Comparison of ENCODE assay signal across 14 cellular contexts in the genomic region with DNA sequence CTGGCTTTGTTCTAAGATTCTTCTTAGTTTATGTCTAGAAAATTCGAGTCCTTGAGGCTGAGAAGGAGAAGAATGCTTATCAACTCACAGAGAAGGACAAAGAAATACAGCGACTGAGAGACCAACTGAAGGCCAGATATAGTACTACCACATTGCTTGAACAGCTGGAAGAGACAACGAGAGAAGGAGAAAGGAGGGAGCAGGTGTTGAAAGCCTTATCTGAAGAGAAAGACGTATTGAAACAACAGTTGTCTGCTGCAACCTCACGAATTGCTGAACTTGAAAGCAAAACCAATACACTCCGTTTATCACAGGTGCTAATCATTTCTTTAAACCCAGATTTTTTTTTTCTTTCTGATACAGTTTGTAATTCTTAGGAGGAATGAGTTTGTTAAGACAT. TPM values are rescaled to one million over a fixed set of nuclear protein-coding genes. Genes with fewer than 3 reads are reported as not detected.
DNase-seq lines count a peak whose midpoint lies in the region; ATAC-seq and TF ChIP-seq lines count a peak whose summit lies in the region.
"Had no signal": no experiment of that assay in that cellular context is flagged by ENCODE, and none has a peak within 500 bp of the region (broad histone marks: within the 10 kb centered on the region; RNA-seq: fewer than 3 reads in every experiment).

No MANE protein-coding gene starts in this region.

- H3K36me3 ChIP-seq in KOPT-K1 (ENCODE audit: insufficient read depth, low read length) (peaks cover 95% of the 10 kb centered on the region), brain microvascular endothelial cell (replicated peaks) (no peaks in the 10 kb centered on the region)
- H3K36me3 ChIP-seq: esophagus muscularis mucosa had no signal

- in situ Hi-C loops in brain microvascular endothelial cell (cut with HindIII; ENCODE audit: low pct_ligation_motif_present, low sequenced_read_pairs) = no loop called here

- no peaks in the 10 kb centered on the region for H3K27me3 ChIP-seq in brain microvascular endothelial cell (replicated peaks)
- H3K27me3 ChIP-seq: esophagus muscularis mucosa had no signal

- CTCF ChIA-PET in activated naive CD4-positive, alpha-beta T cell treated with anti-CD3 and anti-CD28 coated beads for 36 hours (lab: Charles Lee) = interaction anchor here (1.5 to 4.6 kb wide), 6 partner anchors 8 to 126 kb away, joined by 3 to 30 read pairs (median 6); partner anchors contain the start of gene MYOF

- intact Hi-C loops in activated naive CD4-positive, alpha-beta T cell treated with anti-CD3 and anti-CD28 coated beads for 36 hours (cut with micrococcal nuclease) = no loop called here

- H3K4me1 Mint-ChIP-seq in activated naive CD8-positive, alpha-beta T cell (ENCODE audit: low read depth) = peaks cover 8% of the 10 kb centered on the region
- H3K4me1 Mint-ChIP-seq in activated naive CD8-positive, alpha-beta T cell treated with anti-CD3 and anti-CD28 coated beads, Interleukin-2, amount 50 U/mL, for 24 hours = peaks cover 20% of the 10 kb centered on the region
- peaks cover 10% of the 10 kb centered on the region for H3K4me1 Mint-ChIP-seq in stimulated activated memory B cell treated with anti-CD40 and anti-IgM and Interleukin-4, amounts not matched to agents 10 μg/mL and 1 μg/mL and 100 μg/mL, for 72 hours
- peaks cover 22% of the 10 kb centered on the region for H3K4me1 Mint-ChIP-seq in activated naive CD4-positive, alpha-beta T cell treated with anti-CD3 and anti-CD28 coated beads for 36 hours (ENCODE audit: low read depth)

- no peak for TF ChIP-seq CTCF in brain microvascular endothelial cell (IDR thresholded peaks at IDR 0.05; ENCODE audit: low read depth, low read length, missing control alignments)

- no peak for DNase-seq in activated naive CD8-positive, alpha-beta T cell treated with anti-CD3 and anti-CD28 coated beads, Interleukin-2, amount 50 U/mL, for 24 hours
- DNase-seq in dermis blood vessel endothelial cell (no peak), brain microvascular endothelial cell (no peak)
- DNase-seq in activated naive CD4-positive, alpha-beta T cell treated with anti-CD3 and anti-CD28 coated beads for 36 hours = no peak
- DNase-seq: AML-193; NCI-H748 treated with DMSO at 0.1 percent for 48 hours; stimulated activated naive CD8-positive, alpha-beta T cell treated with anti-CD3 and anti-CD28 coated beads, Interleukin-15, Interleukin-2, amounts not matched to agents 100 U/mL and 50 U/mL, for 24 hours; T1000 had no signal

- H3K9me3 Mint-ChIP-seq in activated naive CD8-positive, alpha-beta T cell (ENCODE audit: low read depth) = no peaks in the 10 kb centered on the region
- H3K9me3 Mint-ChIP-seq in activated naive CD8-positive, alpha-beta T cell treated with anti-CD3 and anti-CD28 coated beads, Interleukin-2, amount 50 U/mL, for 24 hours = no peaks in the 10 kb centered on the region
- no peaks in the 10 kb centered on the region for H3K9me3 Mint-ChIP-seq in stimulated activated memory B cell treated with anti-CD40 and anti-IgM and Interleukin-4, amounts not matched to agents 10 μg/mL and 1 μg/mL and 100 μg/mL, for 72 hours
- H3K9me3 Mint-ChIP-seq in activated naive CD4-positive, alpha-beta T cell treated with anti-CD3 and anti-CD28 coated beads for 36 hours = no peaks in the 10 kb centered on the region

- no peak for ATAC-seq in activated naive CD8-positive, alpha-beta T cell treated with anti-CD3 and anti-CD28 coated beads, Interleukin-2, amount 50 U/mL, for 24 hours
- peak; percentile 53 for ATAC-seq in GM21825 (IDR thresholded peaks at IDR 0.05; ENCODE audit: unreplicated experiment)
- no peak for ATAC-seq in stimulated activated memory B cell treated with anti-CD40 and anti-IgM and Interleukin-4, amounts not matched to agents 10 μg/mL and 1 μg/mL and 100 μg/mL, for 72 hours
- ATAC-seq: left lobe of liver; stimulated activated naive CD8-positive, alpha-beta T cell treated with anti-CD3 and anti-CD28 coated beads, Interleukin-15, Interleukin-2, amounts not matched to agents 100 U/mL and 50 U/mL, for 24 hours had no signal

- H3K4me3 ChIP-seq in brain microvascular endothelial cell (ENCODE audit: low read depth, low read length) = no peak overlapping the region
- H3K4me3 ChIP-seq: esophagus muscularis mucosa had no signal

- H3K9me3 ChIP-seq in KOPT-K1 (ENCODE audit: insufficient read depth, low read length, poor library complexity, severe bottlenecking) = no peaks in the 10 kb centered on the region
- H3K9me3 ChIP-seq: esophagus muscularis mucosa had no signal

- H3K36me3 Mint-ChIP-seq in activated naive CD8-positive, alpha-beta T cell = no peaks in the 10 kb centered on the region
- H3K36me3 Mint-ChIP-seq in activated naive CD8-positive, alpha-beta T cell treated with anti-CD3 and anti-CD28 coated beads, Interleukin-2, amount 50 U/mL, for 24 hours (ENCODE audit: low read depth) = peaks cover 61% of the 10 kb centered on the region
- no peaks in the 10 kb centered on the region for H3K36me3 Mint-ChIP-seq in stimulated activated memory B cell treated with anti-CD40 and anti-IgM and Interleukin-4, amounts not matched to agents 10 μg/mL and 1 μg/mL and 100 μg/mL, for 72 hours
- H3K36me3 Mint-ChIP-seq in activated naive CD4-positive, alpha-beta T cell treated with anti-CD3 and anti-CD28 coated beads for 36 hours (ENCODE audit: low read depth) = peaks cover 55% of the 10 kb centered on the region

- peak overlapping the region; percentile 15 for H3K4me3 Mint-ChIP-seq in activated naive CD8-positive, alpha-beta T cell
- H3K4me3 Mint-ChIP-seq in activated naive CD8-positive, alpha-beta T cell treated with anti-CD3 and anti-CD28 coated beads, Interleukin-2, amount 50 U/mL, for 24 hours = no peak overlapping the region
- peak overlapping the region; percentile 39 for H3K4me3 Mint-ChIP-seq in stimulated activated memory B cell treated with anti-CD40 and anti-IgM and Interleukin-4, amounts not matched to agents 10 μg/mL and 1 μg/mL and 100 μg/mL, for 72 hours
- no peak overlapping the region for H3K4me3 Mint-ChIP-seq in activated naive CD4-positive, alpha-beta T cell treated with anti-CD3 and anti-CD28 coated beads for 36 hours

- H3K27ac Mint-ChIP-seq in activated naive CD8-positive, alpha-beta T cell = peak overlapping the region; percentile 4
- H3K27ac Mint-ChIP-seq in activated naive CD8-positive, alpha-beta T cell treated with anti-CD3 and anti-CD28 coated beads, Interleukin-2, amount 50 U/mL, for 24 hours = no peak overlapping the region
- H3K27ac Mint-ChIP-seq in stimulated activated memory B cell treated with anti-CD40 and anti-IgM and Interleukin-4, amounts not matched to agents 10 μg/mL and 1 μg/mL and 100 μg/mL, for 72 hours = peak overlapping the region; percentile 28
- H3K27ac Mint-ChIP-seq in activated naive CD4-positive, alpha-beta T cell treated with anti-CD3 and anti-CD28 coated beads for 36 hours = no peak overlapping the region

- no peaks in the 10 kb centered on the region for H3K27me3 Mint-ChIP-seq in activated naive CD8-positive, alpha-beta T cell
- no peaks in the 10 kb centered on the region for H3K27me3 Mint-ChIP-seq in activated naive CD8-positive, alpha-beta T cell treated with anti-CD3 and anti-CD28 coated beads, Interleukin-2, amount 50 U/mL, for 24 hours
- no peaks in the 10 kb centered on the region for H3K27me3 Mint-ChIP-seq in stimulated activated memory B cell treated with anti-CD40 and anti-IgM and Interleukin-4, amounts not matched to agents 10 μg/mL and 1 μg/mL and 100 μg/mL, for 72 hours
- no peaks in the 10 kb centered on the region for H3K27me3 Mint-ChIP-seq in activated naive CD4-positive, alpha-beta T cell treated with anti-CD3 and anti-CD28 coated beads for 36 hours (ENCODE audit: low read depth)

- H3K27ac ChIP-seq in KOPT-K1 (ENCODE audit: low read depth, low read length, poor library complexity, severe bottlenecking) (peak overlapping the region; percentile 3), brain microvascular endothelial cell (no peak overlapping the region)
- H3K27ac ChIP-seq: esophagus muscularis mucosa had no signal

RNA-seq across cellular contexts. Expression of gene CEP55, which starts 6.7 kb away (rescaled TPM):
- total RNA-seq in dermis blood vessel endothelial cell = 18.9 and 100 TPM in 2 replicates
- 10 to 100 TPM; 64.4 to 68.2 TPM for total RNA-seq in activated naive CD4-positive, alpha-beta T cell treated with anti-CD3 and anti-CD28 coated beads for 36 hours

RNA-seq across cellular contexts. Expression of gene MYOF, which starts 20.9 kb away (rescaled TPM):
- total RNA-seq in dermis blood vessel endothelial cell = 190 and 467 TPM in 2 replicates
- total RNA-seq in activated naive CD4-positive, alpha-beta T cell treated with anti-CD3 and anti-CD28 coated beads for 36 hours = 10 to 100 TPM; 10.4 to 10.5 TPM

Comparison
In these comparisons a context has a peak if more than half of its experiments do, and no peak if none do; other contexts are left out.
1. H3K27ac Mint-ChIP-seq: peak in activated naive CD8-positive, alpha-beta T cell (single experiment) and stimulated activated memory B cell treated with anti-CD40 and anti-IgM and Interleukin-4, amounts not matched to agents 10 μg/mL and 1 μg/mL and 100 μg/mL, for 72 hours (single experiment); none in activated naive CD8-positive, alpha-beta T cell treated with anti-CD3 and anti-CD28 coated beads, Interleukin-2, amount 50 U/mL, for 24 hours (single experiment) and activated naive CD4-positive, alpha-beta T cell treated with anti-CD3 and anti-CD28 coated beads for 36 hours (single experiment).
2. H3K4me3 Mint-ChIP-seq: peak in activated naive CD8-positive, alpha-beta T cell (single experiment) and stimulated activated memory B cell treated with anti-CD40 and anti-IgM and Interleukin-4, amounts not matched to agents 10 μg/mL and 1 μg/mL and 100 μg/mL, for 72 hours (single experiment); none in activated naive CD8-positive, alpha-beta T cell treated with anti-CD3 and anti-CD28 coated beads, Interleukin-2, amount 50 U/mL, for 24 hours (single experiment) and activated naive CD4-positive, alpha-beta T cell treated with anti-CD3 and anti-CD28 coated beads for 36 hours (single experiment).
3. RNA of gene MYOF, which starts 20.9 kb away (total RNA-seq): 190 to 467 TPM in dermis blood vessel endothelial cell; 10.4 to 10.5 TPM in activated naive CD4-positive, alpha-beta T cell treated with anti-CD3 and anti-CD28 coated beads for 36 hours; every median in the first group is over 10 times any median in the second.